14 cellular contexts compared by ENCODE assay signal in genomic region chr9:69996947-69997346, GRCh38. TPM values are rescaled to one million over a fixed set of nuclear protein-coding genes. Genes with fewer than 3 reads are reported as not detected.
A peak's percentile ranks its signal among the peaks of the same experiment; 100 is the strongest.
DNase-seq lines count a peak whose midpoint lies in the region; ATAC-seq and TF ChIP-seq lines count a peak whose summit lies in the region.
"Had no signal": no experiment of that assay in that cellular context is flagged by ENCODE, and none has a peak within 500 bp of the region (broad histone marks: within the 10 kb centered on the region; RNA-seq: fewer than 3 reads in every experiment).

No MANE protein-coding gene starts in this region.

- H3K36me3 ChIP-seq in cardiac muscle cell: no peaks in the 10 kb centered on the region
- H3K36me3 ChIP-seq in sigmoid colon: no peaks in the 10 kb centered on the region
- H3K36me3 ChIP-seq in Caco-2 (ENCODE audit: control insufficient read depth, insufficient read depth, low read length): no peaks in the 10 kb centered on the region
- no peaks in the 10 kb centered on the region for H3K36me3 ChIP-seq in H7 (replicated peaks; ENCODE audit: control insufficient read depth, insufficient read depth, low read length)
- H3K36me3 ChIP-seq in neural progenitor cell: no peaks in the 10 kb centered on the region
- H3K36me3 ChIP-seq: neutrophil, Peyer's patch had no signal

- H3K9me3 ChIP-seq in cardiac muscle cell (ENCODE audit: low read depth): no peaks in the 10 kb centered on the region
- H3K9me3 ChIP-seq in sigmoid colon: no peaks in the 10 kb centered on the region
- no peaks in the 10 kb centered on the region for H3K9me3 ChIP-seq in Caco-2
- no peaks in the 10 kb centered on the region for H3K9me3 ChIP-seq in neural progenitor cell (ENCODE audit: low read depth)
- H3K9me3 ChIP-seq: neutrophil, Peyer's patch had no signal

- peak; percentile 97 for DNase-seq in LHCN-M2 (ENCODE audit: low read depth)
- peak; percentile 28 for DNase-seq in NCI-H774 (lab: John Stamatoyannopoulos, UW)
- DNase-seq in cardiac muscle cell (ENCODE audit: low read depth in 1 of 2, low spot score in 1 of 2): peak; percentile 1 to 49
- DNase-seq in sigmoid colon: no peak
- no peak for DNase-seq in activated CD4-positive, alpha-beta T cell treated with anti-CD3 and anti-CD28 coated beads for 36 hours
- no peak for DNase-seq in Caco-2
- DNase-seq in H7: no peak
- DNase-seq in neural progenitor cell (ENCODE audit: low spot score): no peak
- DNase-seq: activated CD8-positive, alpha-beta memory T cell treated with anti-CD3 and anti-CD28 coated beads, Interleukin-2, amount 10 ng/mL, durations not matched to agents 7 days and 5 days; NCI-H2081; Peyer's patch had no signal

- no peaks in the 10 kb centered on the region for H3K27me3 ChIP-seq in cardiac muscle cell
- no peaks in the 10 kb centered on the region for H3K27me3 ChIP-seq in sigmoid colon
- H3K27me3 ChIP-seq in Caco-2 (replicated peaks; ENCODE audit: control insufficient read depth, insufficient read depth, low read length): no peaks in the 10 kb centered on the region
- no peaks in the 10 kb centered on the region for H3K27me3 ChIP-seq in H7 (ENCODE audit: control insufficient read depth, insufficient read depth, low read length)
- H3K27me3 ChIP-seq in neural progenitor cell: no peaks in the 10 kb centered on the region
- H3K27me3 ChIP-seq: neutrophil, Peyer's patch had no signal

- H3K4me3 ChIP-seq in cardiac muscle cell (no peak overlapping the region), sigmoid colon (no peak overlapping the region), Caco-2 (ENCODE audit: low read depth, low read length) (no peak overlapping the region), H7 (ENCODE audit: insufficient read depth, low read depth, low read length) (no peak overlapping the region), neural progenitor cell (no peak overlapping the region)
- H3K4me3 ChIP-seq: Peyer's patch had no signal

- BruUV-seq in Caco-2 (replicated peaks; lab: Mats Ljungman, UMichigan): no TSS peak

- no peaks in the 10 kb centered on the region for H3K36me3 Mint-ChIP-seq in activated CD4-positive, alpha-beta T cell treated with anti-CD3 and anti-CD28 coated beads for 36 hours (ENCODE audit: low read depth)
- no peaks in the 10 kb centered on the region for H3K36me3 Mint-ChIP-seq in Caco-2 (ENCODE audit: insufficient read depth, unreplicated experiment)
- H3K36me3 Mint-ChIP-seq in neural progenitor cell: no peaks in the 10 kb centered on the region
- H3K36me3 Mint-ChIP-seq: activated CD8-positive, alpha-beta memory T cell treated with anti-CD3 and anti-CD28 coated beads, Interleukin-2, amount 10 ng/mL, durations not matched to agents 7 days and 5 days; stimulated activated memory B cell treated with anti-CD40 and anti-IgM and Interleukin-4, amounts not matched to agents 10 μg/mL and 1 μg/mL and 100 μg/mL, for 72 hours had no signal

- H3K4me1 Mint-ChIP-seq in activated CD4-positive, alpha-beta T cell treated with anti-CD3 and anti-CD28 coated beads for 36 hours: no peaks in the 10 kb centered on the region
- no peaks in the 10 kb centered on the region for H3K4me1 Mint-ChIP-seq in Caco-2 (ENCODE audit: low read depth, unreplicated experiment)
- H3K4me1 Mint-ChIP-seq in neural progenitor cell: no peaks in the 10 kb centered on the region
- H3K4me1 Mint-ChIP-seq: activated CD8-positive, alpha-beta memory T cell treated with anti-CD3 and anti-CD28 coated beads, Interleukin-2, amount 10 ng/mL, durations not matched to agents 7 days and 5 days; stimulated activated memory B cell treated with anti-CD40 and anti-IgM and Interleukin-4, amounts not matched to agents 10 μg/mL and 1 μg/mL and 100 μg/mL, for 72 hours had no signal

- POLR2A ChIA-PET in activated CD4-positive, alpha-beta T cell treated with anti-CD3 and anti-CD28 coated beads for 36 hours (lab: Charles Lee): no interaction called here
- POLR2A ChIA-PET in Caco-2 (lab: Charles Lee): interaction anchor here (0.6 kb wide), 1 partner anchor 1772 kb away, joined by 7 read pairs; no protein-coding TSS in a partner anchor

- ATAC-seq in activated CD4-positive, alpha-beta T cell treated with anti-CD3 and anti-CD28 coated beads for 36 hours: no peak
- ATAC-seq: activated CD8-positive, alpha-beta memory T cell treated with anti-CD3 and anti-CD28 coated beads, Interleukin-2, amount 10 ng/mL, durations not matched to agents 7 days and 5 days; HepG2; stimulated activated memory B cell treated with anti-CD40 and anti-IgM and Interleukin-4, amounts not matched to agents 10 μg/mL and 1 μg/mL and 100 μg/mL, for 72 hours had no signal

- TF ChIP-seq POLR2A in sigmoid colon (IDR thresholded peaks at IDR 0.05): no peak

- CTCF ChIA-PET in activated CD4-positive, alpha-beta T cell treated with anti-CD3 and anti-CD28 coated beads for 36 hours (lab: Charles Lee): interaction anchor here (1.4 kb wide), 1 partner anchor 114 kb away, joined by 4 read pairs; no protein-coding TSS in a partner anchor
- CTCF ChIA-PET in Caco-2 (lab: Charles Lee): no interaction called here

- 33 to 77% methylated on average over 2 of the region's 2 CpGs for WGBS in sigmoid colon, 2 donors

- no peak overlapping the region for H3K4me3 Mint-ChIP-seq in activated CD4-positive, alpha-beta T cell treated with anti-CD3 and anti-CD28 coated beads for 36 hours
- H3K4me3 Mint-ChIP-seq in Caco-2 (ENCODE audit: unreplicated experiment) (no peak overlapping the region), neural progenitor cell (no peak overlapping the region)
- H3K4me3 Mint-ChIP-seq: activated CD8-positive, alpha-beta memory T cell treated with anti-CD3 and anti-CD28 coated beads, Interleukin-2, amount 10 ng/mL, durations not matched to agents 7 days and 5 days; stimulated activated memory B cell treated with anti-CD40 and anti-IgM and Interleukin-4, amounts not matched to agents 10 μg/mL and 1 μg/mL and 100 μg/mL, for 72 hours had no signal

- no peaks in the 10 kb centered on the region for H3K79me2 ChIP-seq in neural progenitor cell (ENCODE audit: low read depth)

- H3K4me2 ChIP-seq in neural progenitor cell: no peak overlapping the region

- H3K9ac ChIP-seq in neural progenitor cell: no peak overlapping the region

- H3F3A ChIP-seq in neural progenitor cell (ENCODE audit: low read depth): no peaks in the 10 kb centered on the region

- H3K9me3 Mint-ChIP-seq in activated CD4-positive, alpha-beta T cell treated with anti-CD3 and anti-CD28 coated beads for 36 hours (ENCODE audit: low read depth): no peaks in the 10 kb centered on the region
- H3K9me3 Mint-ChIP-seq in Caco-2 (ENCODE audit: unreplicated experiment): no peaks in the 10 kb centered on the region
- H3K9me3 Mint-ChIP-seq in neural progenitor cell: no peaks in the 10 kb centered on the region
- H3K9me3 Mint-ChIP-seq: stimulated activated memory B cell treated with anti-CD40 and anti-IgM and Interleukin-4, amounts not matched to agents 10 μg/mL and 1 μg/mL and 100 μg/mL, for 72 hours had no signal

- no peak overlapping the region for H3K27ac ChIP-seq in cardiac muscle cell
- peak overlapping the region in 3 of 4 donors; percentile 26 to 72 (median 30) for H3K27ac ChIP-seq in sigmoid colon
- no peak overlapping the region for H3K27ac ChIP-seq in neural progenitor cell
- H3K27ac ChIP-seq: neutrophil had no signal

- no peak overlapping the region for H2AFZ ChIP-seq in neural progenitor cell (replicated peaks)

- no peak overlapping the region for H3K27ac Mint-ChIP-seq in activated CD4-positive, alpha-beta T cell treated with anti-CD3 and anti-CD28 coated beads for 36 hours
- H3K27ac Mint-ChIP-seq in Caco-2 (ENCODE audit: unreplicated experiment) (no peak overlapping the region), neural progenitor cell (no peak overlapping the region)
- H3K27ac Mint-ChIP-seq: activated CD8-positive, alpha-beta memory T cell treated with anti-CD3 and anti-CD28 coated beads, Interleukin-2, amount 10 ng/mL, durations not matched to agents 7 days and 5 days; stimulated activated memory B cell treated with anti-CD40 and anti-IgM and Interleukin-4, amounts not matched to agents 10 μg/mL and 1 μg/mL and 100 μg/mL, for 72 hours had no signal

- H3K4me1 ChIP-seq in cardiac muscle cell (ENCODE audit: low read depth): no peaks in the 10 kb centered on the region
- no peaks in the 10 kb centered on the region for H3K4me1 ChIP-seq in sigmoid colon
- no peaks in the 10 kb centered on the region for H3K4me1 ChIP-seq in Caco-2
- H3K4me1 ChIP-seq in neural progenitor cell: no peaks in the 10 kb centered on the region
- H3K4me1 ChIP-seq: Peyer's patch had no signal

- peak in 2 of 4 donors; percentile 15 to 42 for TF ChIP-seq EP300 in sigmoid colon (IDR thresholded peaks at IDR 0.05)

- H4K20me1 ChIP-seq in neural progenitor cell (ENCODE audit: low read depth): no peaks in the 10 kb centered on the region

- TF ChIP-seq CTCF in cardiac muscle cell (IDR thresholded peaks at IDR 0.05; ENCODE audit: low read depth, low read length): no peak
- no peak for TF ChIP-seq CTCF in sigmoid colon (IDR thresholded peaks at IDR 0.05)
- no peak for TF ChIP-seq CTCF in Caco-2 (IDR thresholded peaks at IDR 0.05; ENCODE audit: insufficient read depth in 1 of 2, low read depth in 1 of 2, low read length in 1 of 2, severe bottlenecking in 1 of 2, unreplicated experiment in 1 of 2)
- TF ChIP-seq CTCF in neural progenitor cell (IDR thresholded peaks at IDR 0.05): no peak

- H3K27me3 Mint-ChIP-seq in activated CD4-positive, alpha-beta T cell treated with anti-CD3 and anti-CD28 coated beads for 36 hours: peaks cover 10% of the 10 kb centered on the region
- H3K27me3 Mint-ChIP-seq in Caco-2 (ENCODE audit: insufficient read depth, unreplicated experiment) (no peaks in the 10 kb centered on the region), neural progenitor cell (ENCODE audit: insufficient read depth, low read depth) (no peaks in the 10 kb centered on the region)

- intact Hi-C loops in sigmoid colon (cut with DNase I): loop anchor here (5.0 kb wide), 1 partner anchor 35 kb away; no protein-coding TSS in a partner anchor
- intact Hi-C loops in activated CD4-positive, alpha-beta T cell treated with anti-CD3 and anti-CD28 coated beads for 36 hours (cut with DNase I, micrococcal nuclease): no loop called here
- intact Hi-C loops in Caco-2 (cut with micrococcal nuclease; ENCODE audit: unreplicated experiment): no loop called here

RNA-seq across cellular contexts. Expression of gene MAMDC2, which starts 46.7 kb away (rescaled TPM):
- total RNA-seq in LHCN-M2 (2014; rRNA removed) (42.1 and 53.2 TPM in 2 replicates), cardiac muscle cell (0.32 and 0.54 TPM in 2 replicates), sigmoid colon (100 to 1,000 TPM in 3 of 4 donors, 10 to 100 TPM in 1; 89.9 to 167 (median 137) TPM), Caco-2 (2022) (not detected in 2 replicates), neural progenitor cell (ENCODE audit: low replicate concordance) (20.9 and 28.7 TPM in 2 replicates)
- polyA plus RNA-seq in LHCN-M2 (2012): 19.7 TPM
- polyA plus RNA-seq in cardiac muscle cell (0.51 and 1.1 TPM in 2 replicates), sigmoid colon (1 to 10 TPM; 2.5 to 5.3 (median 4.2) TPM)
- not detected for total RNA-seq in activated CD4-positive, alpha-beta T cell treated with anti-CD3 and anti-CD28 coated beads for 36 hours
- total RNA-seq in H7 (2014; rRNA removed; shearing (Covaris generic)): 2.0 and 5.4 TPM in 2 replicates
- total RNA-seq: HepG2 had no signal
- polyA plus RNA-seq: HepG2 had no signal

Comparison
In these comparisons a context has a peak if more than half of its experiments do, and no peak if none do; other contexts are left out.
1. DNase-seq: peak in LHCN-M2 (single experiment), NCI-H774 (single experiment) and cardiac muscle cell (2 of 2); none in sigmoid colon (single experiment), activated CD4-positive, alpha-beta T cell treated with anti-CD3 and anti-CD28 coated beads for 36 hours (single experiment), Caco-2 (0 of 2), H7 (single experiment) and neural progenitor cell (single experiment).
2. H3K27ac ChIP-seq: peak in sigmoid colon (3 of 4); none in cardiac muscle cell (single experiment) and neural progenitor cell (single experiment).